ENCODE assay signal across 9 cellular contexts in the genomic region with DNA sequence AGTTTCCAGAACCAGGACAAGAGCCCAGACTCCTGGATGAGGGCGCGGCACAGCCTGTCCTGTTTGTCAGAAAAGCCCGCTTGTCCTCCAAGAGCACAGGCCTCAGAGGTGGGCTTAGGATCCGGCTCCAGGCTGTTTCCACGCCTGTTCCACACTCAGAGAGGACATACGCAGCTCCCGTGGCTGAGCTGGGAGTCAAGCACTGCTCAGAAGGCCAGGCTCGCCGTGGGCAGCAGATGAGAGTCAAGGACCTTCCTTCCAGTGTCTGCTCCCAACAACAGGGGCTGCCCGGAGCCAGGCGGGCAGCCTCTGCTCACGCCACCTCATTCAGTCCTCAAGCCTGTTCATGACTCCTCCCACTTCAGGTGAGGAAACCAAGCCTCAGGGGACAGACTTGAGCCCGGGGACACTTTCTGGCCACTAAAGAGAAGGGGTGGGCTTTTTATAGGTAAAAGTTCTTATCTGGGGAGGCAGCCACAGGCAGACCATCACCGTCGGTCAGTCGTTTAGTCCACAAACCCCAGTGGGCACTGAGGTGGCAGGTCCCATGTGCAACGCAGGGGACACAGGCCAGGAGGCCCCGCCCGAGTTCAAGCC. TPM values are rescaled to one million over a fixed set of nuclear protein-coding genes. Genes with fewer than 3 reads are reported as not detected.
A peak's percentile ranks its signal among the peaks of the same experiment; 100 is the strongest.
DNase-seq lines count a peak whose midpoint lies in the region; ATAC-seq, FAIRE-seq and TF ChIP-seq lines count a peak whose summit lies in the region.
"Had no signal": no experiment of that assay in that cellular context is flagged by ENCODE, and none has a peak within 500 bp of the region (broad histone marks: within the 10 kb centered on the region; RNA-seq: fewer than 3 reads in every experiment).

No MANE protein-coding gene starts in this region.

- H3K36me3 ChIP-seq in H7 (replicated peaks; ENCODE audit: control insufficient read depth, insufficient read depth, low read length) = no peaks in the 10 kb centered on the region
- no peaks in the 10 kb centered on the region for H3K36me3 ChIP-seq in mammary epithelial cell (ENCODE audit: insufficient read depth, low read length)
- H3K36me3 ChIP-seq in HepG2 (replicated peaks in 1 of 2; ENCODE audit: control insufficient read depth in 1 of 2, insufficient read depth in 2 of 2, low read length in 2 of 2) = no peaks in the 10 kb centered on the region; a peak in 2 of 5 replicates

- H3K27me3 Mint-ChIP-seq in stimulated activated memory B cell treated with anti-CD40 and anti-IgM and Interleukin-4, amounts not matched to agents 10 μg/mL and 1 μg/mL and 100 μg/mL, for 72 hours = no peaks in the 10 kb centered on the region

- no peak overlapping the region for H3K9ac ChIP-seq in mammary epithelial cell (ENCODE audit: insufficient read depth, low read length)
- peak overlapping the region; percentile 98 for H3K9ac ChIP-seq in HepG2 (ENCODE audit: insufficient read depth, low read depth, low read length)

- H3K4me1 ChIP-seq in mammary epithelial cell (ENCODE audit: insufficient read depth, low read length) (peaks cover 43% of the 10 kb centered on the region), HepG2 (ENCODE audit: insufficient read depth, low read length) (peaks cover 83% of the 10 kb centered on the region)

- H3K79me2 ChIP-seq in mammary epithelial cell (ENCODE audit: insufficient read depth, low read length) (peaks cover 82% of the 10 kb centered on the region), HepG2 (ENCODE audit: insufficient read depth, low read length) (peaks cover 74% of the 10 kb centered on the region)

- H3K27ac Mint-ChIP-seq in stimulated activated memory B cell treated with anti-CD40 and anti-IgM and Interleukin-4, amounts not matched to agents 10 μg/mL and 1 μg/mL and 100 μg/mL, for 72 hours = peak overlapping the region; percentile 85

- H3K4me3 Mint-ChIP-seq in stimulated activated memory B cell treated with anti-CD40 and anti-IgM and Interleukin-4, amounts not matched to agents 10 μg/mL and 1 μg/mL and 100 μg/mL, for 72 hours = peak overlapping the region; percentile 29

- no peak for TF ChIP-seq POLR2A in HepG2 (IDR thresholded peaks at IDR 0.05; ENCODE audit: insufficient read depth in 1 of 2, low read depth in 2 of 2, low read length in 2 of 2)
- no peak for TF ChIP-seq POLR2A in GM12892 (IDR thresholded peaks at IDR 0.05; ENCODE audit: low read depth, low read length)

- DNase-seq in H7 (peak; percentile 58), mammary epithelial cell (no peak), HepG2 (ENCODE audit: low spot score) (no peak), NCI-H2029 (lab: John Stamatoyannopoulos, UW) (no peak), DMS 273 treated with DMSO at 0.1 percent for 48 hours (lab: John Stamatoyannopoulos, UW) (no peak), GM12892 (ENCODE audit: insufficient read length) (no peak)

- H4K20me1 ChIP-seq in mammary epithelial cell (ENCODE audit: insufficient read depth, low read length) (no peaks in the 10 kb centered on the region), HepG2 (ENCODE audit: insufficient read depth, low read length) (peaks cover 10% of the 10 kb centered on the region; the same call in 1 of the 2 replicates)

- peaks cover 5% of the 10 kb centered on the region for H3K36me3 Mint-ChIP-seq in stimulated activated memory B cell treated with anti-CD40 and anti-IgM and Interleukin-4, amounts not matched to agents 10 μg/mL and 1 μg/mL and 100 μg/mL, for 72 hours

- no peak for ATAC-seq in HepG2
- ATAC-seq in stimulated activated memory B cell treated with anti-CD40 and anti-IgM and Interleukin-4, amounts not matched to agents 10 μg/mL and 1 μg/mL and 100 μg/mL, for 72 hours = no peak
- ATAC-seq in HG02938 (IDR thresholded peaks at IDR 0.05; ENCODE audit: unreplicated experiment) = no peak

- H3K27ac ChIP-seq in mammary epithelial cell (ENCODE audit: insufficient read depth, low read depth, low read length) (no peak overlapping the region), HepG2 (ENCODE audit: extremely low read length, insufficient read depth, low read length) (peak overlapping the region; percentile 88)

- dilution Hi-C loops in mammary epithelial cell (cut with HindIII; ENCODE audit: low sequenced_read_pairs) = no loop called here

- TF ChIP-seq EP300 in HepG2 (IDR thresholded peaks at IDR 0.05; ENCODE audit: low read depth in 2 of 2, low read length in 2 of 2) = no peak
- no peak for TF ChIP-seq EP300 in HepG2 (CRISPR knock-in tag; IDR thresholded peaks at IDR 0.05; ENCODE audit: borderline replicate concordance)

- FAIRE-seq in HepG2 (lab: Jason Lieb, UNC) = no peak
- FAIRE-seq in GM12892 (lab: Jason Lieb, UNC) = no peak

- H3K9me3 Mint-ChIP-seq in stimulated activated memory B cell treated with anti-CD40 and anti-IgM and Interleukin-4, amounts not matched to agents 10 μg/mL and 1 μg/mL and 100 μg/mL, for 72 hours = no peaks in the 10 kb centered on the region

- H3K4me2 ChIP-seq in mammary epithelial cell (ENCODE audit: insufficient read depth, low read depth, low read length) (peak overlapping the region; percentile 65), HepG2 (ENCODE audit: low read depth, low read length) (peak overlapping the region; percentile 96)

- no peaks in the 10 kb centered on the region for H3K9me3 ChIP-seq in mammary epithelial cell (replicated peaks; ENCODE audit: insufficient read depth, low read length)
- no peaks in the 10 kb centered on the region for H3K9me3 ChIP-seq in HepG2 (ENCODE audit: low read length)

- intact Hi-C loops in mammary epithelial cell (cut with micrococcal nuclease) = no loop called here
- intact Hi-C loops in HepG2 (cut with micrococcal nuclease; ENCODE audit: unreplicated experiment) = loop anchor here (10.0 kb wide), 2 partner anchors 159 to 209 kb away; a partner anchor contains a TSS

- H3K27me3 ChIP-seq in H7 (ENCODE audit: control insufficient read depth, insufficient read depth, low read length) (no peaks in the 10 kb centered on the region), mammary epithelial cell (ENCODE audit: insufficient read depth, low read length) (no peaks in the 10 kb centered on the region), HepG2 (ENCODE audit: control insufficient read depth in 1 of 2, insufficient read depth in 2 of 2, low read length in 2 of 2) (no peaks in the 10 kb centered on the region; a peak in 1 of 5 replicates)

- TF ChIP-seq CTCF in mammary epithelial cell (conservative IDR thresholded peaks at IDR 0.05 in 1 of 2, IDR thresholded peaks at IDR 0.05 in 1 of 2; ENCODE audit: extremely low read depth in 1 of 2, insufficient read depth in 1 of 2, low read depth in 1 of 2, low read length in 2 of 2) = no peak
- TF ChIP-seq CTCF in HepG2 (CRISPR knock-in tag; IDR thresholded peaks at IDR 0.05) = no peak

- BruUV-seq in mammary epithelial cell (replicated peaks; lab: Mats Ljungman, UMichigan) = no TSS peak
- no TSS peak for BruUV-seq in HepG2 (replicated peaks; lab: Mats Ljungman, UMichigan)

- POLR2A ChIA-PET in HepG2 (lab: Yijun Ruan, JAX) = interaction anchor here (1.6 to 4.9 kb wide), 3 partner anchors 10 to 31 kb away, joined by 3 to 54 read pairs (median 5); a partner anchor contains a TSS

- WGBS in mammary epithelial cell (ENCODE audit: low coverage, missing lambda C conversion rate) = 79% methylated on average over 18 of the region's 19 CpGs
- WGBS in HepG2 (ENCODE audit: low lambda C conversion rate) = 75% methylated on average over 12 of the region's 19 CpGs

- CTCF ChIA-PET in mammary epithelial cell (lab: Charles Lee; ENCODE audit: low non-redundant PET) (no interaction called here), HepG2 (lab: Yijun Ruan, JAX; ENCODE audit: low intra/inter-chr PET ratio, low total read pairs) (no interaction called here)

- H3K4me3 ChIP-seq in H7 (ENCODE audit: insufficient read depth, low read depth, low read length) (no peak overlapping the region), mammary epithelial cell (replicated peaks in 1 of 3; ENCODE audit: insufficient read depth in 1 of 3, low read depth in 2 of 3, low read length in 3 of 3) (no peak overlapping the region), HepG2 (replicated peaks in 1 of 3; ENCODE audit: insufficient read depth in 1 of 3, low read depth in 2 of 3, low read length in 3 of 3) (peak overlapping the region; percentile 11 to 100 (median 42); a peak in 5 of 6 replicates)

- in situ Hi-C loops in mammary epithelial cell (cut with MboI; ENCODE audit: low sequenced_read_pairs in 2 of 2) (no loop called here), HepG2 (cut with HindIII; ENCODE audit: extremely low pct_ligation_motif_present, low pct_unique_long_range_greater_than_20kb) (no loop called here)

- no peak for TF ChIP-seq RAD21 in HepG2 (CRISPR knock-in tag; IDR thresholded peaks at IDR 0.05)

- H2AFZ ChIP-seq in mammary epithelial cell (ENCODE audit: low read depth, low read length) = no peak overlapping the region
- no peak overlapping the region for H2AFZ ChIP-seq in HepG2 (ENCODE audit: low read length)

- peaks cover 63% of the 10 kb centered on the region for H3K4me1 Mint-ChIP-seq in stimulated activated memory B cell treated with anti-CD40 and anti-IgM and Interleukin-4, amounts not matched to agents 10 μg/mL and 1 μg/mL and 100 μg/mL, for 72 hours

RNA-seq across cellular contexts. Expression of a gene that starts 3.8 kb away (rescaled TPM):
- total RNA-seq in H7 (2014; rRNA removed; shearing (Covaris generic)) = 75.6 and 86.8 TPM in 2 replicates
- total RNA-seq in mammary epithelial cell (100 to 1,000 TPM in 1 of 2 donors, 10 to 100 TPM in 1; 80.4 to 181 TPM), HepG2 (2016; rRNA removed; fragmentation: Illumina TruSeq; extraction: Trizol) (31.5 and 32.4 TPM in 2 replicates)
- polyA plus RNA-seq in mammary epithelial cell (125 TPM), HepG2 (2011; rRNA removed) (305 and 347 TPM in 2 replicates)
- polyA minus RNA-seq in mammary epithelial cell = 196 TPM
- 9.5 and 9.9 TPM in 2 replicates for total RNA-seq in HepG2 (2016; cell fraction: cytosol; rRNA removed; fragmentation: Illumina TruSeq; extraction: Trizol; ENCODE audit: low read depth)
- total RNA-seq in HepG2 (2016; cell fraction: insoluble cytoplasmic fraction; rRNA removed; fragmentation: Illumina TruSeq; extraction: Trizol) = 27.7 and 33.5 TPM in 2 replicates
- total RNA-seq in HepG2 (2016; cell fraction: membrane; rRNA removed; fragmentation: Illumina TruSeq; extraction: Trizol) = 19.2 and 24.7 TPM in 2 replicates
- 26.9 and 30.5 TPM in 2 replicates for total RNA-seq in HepG2 (2016; cell fraction: nucleus; rRNA removed; fragmentation: Illumina TruSeq; extraction: Trizol)
- 171 and 227 TPM in 2 replicates for polyA plus RNA-seq in HepG2 (2011; cell fraction: cytosol; rRNA removed)
- polyA plus RNA-seq in HepG2 (2011; cell fraction: nucleus; rRNA removed) = 180 and 209 TPM in 2 replicates
- 258 and 265 TPM in 2 replicates for polyA plus RNA-seq in HepG2 (2012)
- 41.8 and 43.2 TPM in 2 replicates for polyA plus RNA-seq in HepG2 (2016; cell fraction: cytosol; fragmentation: Illumina TruSeq; extraction: Trizol; ENCODE audit: low read depth)
- polyA plus RNA-seq in HepG2 (2016; cell fraction: insoluble cytoplasmic fraction; fragmentation: Illumina TruSeq; extraction: Trizol; ENCODE audit: low read depth) = 103 and 141 TPM in 2 replicates
- 69.2 and 69.5 TPM in 2 replicates for polyA plus RNA-seq in HepG2 (2016; cell fraction: membrane; fragmentation: Illumina TruSeq; extraction: Trizol; ENCODE audit: low read depth)
- polyA plus RNA-seq in HepG2 (2016; cell fraction: nucleus; fragmentation: Illumina TruSeq; extraction: Trizol; ENCODE audit: insufficient read depth, low read depth) = 118 and 123 TPM in 2 replicates
- 63.4 and 306 TPM in 2 replicates for polyA minus RNA-seq in HepG2 (2011; rRNA and poly(A)+ RNA removed; ENCODE audit: low replicate concordance)
- 173 and 208 TPM in 2 replicates for polyA minus RNA-seq in HepG2 (2011; cell fraction: cytosol; rRNA and poly(A)+ RNA removed)
- 50.5 and 63.4 TPM in 2 replicates for polyA minus RNA-seq in HepG2 (2011; cell fraction: nucleus; rRNA and poly(A)+ RNA removed)
- 49.7 TPM for polyA plus RNA-seq in GM12892 (2012; ENCODE audit: missing spikeins)

RNA-seq across cellular contexts. Expression of a gene that starts 5.0 kb away (rescaled TPM):
- 0.42 TPM in 1 of 2 replicates, not detected in the other for total RNA-seq in H7 (2014; rRNA removed; shearing (Covaris generic))
- total RNA-seq in mammary epithelial cell = 1 to 10 TPM in 1 of 2 donors, not detected in 1; 1.2 TPM
- not detected for polyA plus RNA-seq in mammary epithelial cell
- not detected for polyA minus RNA-seq in mammary epithelial cell
- 0.97 TPM in 1 of 2 replicates, not detected in the other for total RNA-seq in HepG2 (2016; rRNA removed; fragmentation: Illumina TruSeq; extraction: Trizol)
- total RNA-seq in HepG2 (2016; cell fraction: cytosol; rRNA removed; fragmentation: Illumina TruSeq; extraction: Trizol; ENCODE audit: low read depth) = 0.35 TPM in 1 of 2 replicates, not detected in the other
- total RNA-seq in HepG2 (2016; cell fraction: insoluble cytoplasmic fraction; rRNA removed; fragmentation: Illumina TruSeq; extraction: Trizol) = 0.58 TPM in 1 of 2 replicates, not detected in the other
- total RNA-seq in HepG2 (2016; cell fraction: membrane; rRNA removed; fragmentation: Illumina TruSeq; extraction: Trizol) = not detected in 2 replicates
- 0.69 and 1.2 TPM in 2 replicates for total RNA-seq in HepG2 (2016; cell fraction: nucleus; rRNA removed; fragmentation: Illumina TruSeq; extraction: Trizol)
- 0.40 and 0.50 TPM in 2 replicates for polyA plus RNA-seq in HepG2 (2011; rRNA removed)
- polyA plus RNA-seq in HepG2 (2011; cell fraction: cytosol; rRNA removed) = not detected in 2 replicates
- polyA plus RNA-seq in HepG2 (2011; cell fraction: nucleus; rRNA removed) = 0.40 and 1.1 TPM in 2 replicates
- polyA plus RNA-seq in HepG2 (2012) = 0.21 TPM in 1 of 2 replicates, not detected in the other
- polyA plus RNA-seq in HepG2 (2016; cell fraction: cytosol; fragmentation: Illumina TruSeq; extraction: Trizol; ENCODE audit: low read depth) = not detected in 2 replicates
- polyA plus RNA-seq in HepG2 (2016; cell fraction: insoluble cytoplasmic fraction; fragmentation: Illumina TruSeq; extraction: Trizol; ENCODE audit: low read depth) = not detected in 2 replicates
- not detected in 2 replicates for polyA plus RNA-seq in HepG2 (2016; cell fraction: membrane; fragmentation: Illumina TruSeq; extraction: Trizol; ENCODE audit: low read depth)
- polyA plus RNA-seq in HepG2 (2016; cell fraction: nucleus; fragmentation: Illumina TruSeq; extraction: Trizol; ENCODE audit: insufficient read depth, low read depth) = not detected in 2 replicates
- 2.1 and 4.3 TPM in 2 replicates for polyA minus RNA-seq in HepG2 (2011; rRNA and poly(A)+ RNA removed; ENCODE audit: low replicate concordance)
- polyA minus RNA-seq in HepG2 (2011; cell fraction: cytosol; rRNA and poly(A)+ RNA removed) = not detected in 2 replicates
- polyA minus RNA-seq in HepG2 (2011; cell fraction: nucleus; rRNA and poly(A)+ RNA removed) = 3.9 and 6.5 TPM in 2 replicates
- polyA plus RNA-seq in GM12892 (2012; ENCODE audit: missing spikeins) = not detected
- total RNA-seq: HT1080 had no signal

RNA-seq across cellular contexts. Expression of a gene that starts 30.8 kb away (rescaled TPM):
- 43.2 and 47.9 TPM in 2 replicates for total RNA-seq in H7 (2014; rRNA removed; shearing (Covaris generic))
- total RNA-seq in mammary epithelial cell = 10 to 100 TPM; 21.5 to 53.6 TPM
- 33.1 TPM for polyA plus RNA-seq in mammary epithelial cell
- 50.5 TPM for polyA minus RNA-seq in mammary epithelial cell
- total RNA-seq in HepG2 (2016; rRNA removed; fragmentation: Illumina TruSeq; extraction: Trizol) = 47.4 and 64.1 TPM in 2 replicates
- total RNA-seq in HepG2 (2016; cell fraction: cytosol; rRNA removed; fragmentation: Illumina TruSeq; extraction: Trizol; ENCODE audit: low read depth) = 6.4 and 8.7 TPM in 2 replicates
- 45.0 and 57.8 TPM in 2 replicates for total RNA-seq in HepG2 (2016; cell fraction: insoluble cytoplasmic fraction; rRNA removed; fragmentation: Illumina TruSeq; extraction: Trizol)
- 23.2 TPM in 2 replicates for total RNA-seq in HepG2 (2016; cell fraction: membrane; rRNA removed; fragmentation: Illumina TruSeq; extraction: Trizol)
- total RNA-seq in HepG2 (2016; cell fraction: nucleus; rRNA removed; fragmentation: Illumina TruSeq; extraction: Trizol) = 32.4 and 36.4 TPM in 2 replicates
- 45.8 and 50.1 TPM in 2 replicates for polyA plus RNA-seq in HepG2 (2011; rRNA removed)
- polyA plus RNA-seq in HepG2 (2011; cell fraction: cytosol; rRNA removed) = 28.7 TPM in 2 replicates
- 70.7 and 76.7 TPM in 2 replicates for polyA plus RNA-seq in HepG2 (2011; cell fraction: nucleus; rRNA removed)
- polyA plus RNA-seq in HepG2 (2012) = 62.0 and 63.4 TPM in 2 replicates
- polyA plus RNA-seq in HepG2 (2016; cell fraction: cytosol; fragmentation: Illumina TruSeq; extraction: Trizol; ENCODE audit: low read depth) = 5.1 and 6.4 TPM in 2 replicates
- polyA plus RNA-seq in HepG2 (2016; cell fraction: insoluble cytoplasmic fraction; fragmentation: Illumina TruSeq; extraction: Trizol; ENCODE audit: low read depth) = 59.1 and 66.7 TPM in 2 replicates
- 14.0 and 14.8 TPM in 2 replicates for polyA plus RNA-seq in HepG2 (2016; cell fraction: membrane; fragmentation: Illumina TruSeq; extraction: Trizol; ENCODE audit: low read depth)
- polyA plus RNA-seq in HepG2 (2016; cell fraction: nucleus; fragmentation: Illumina TruSeq; extraction: Trizol; ENCODE audit: insufficient read depth, low read depth) = 53.9 and 54.2 TPM in 2 replicates
- 46.1 and 58.4 TPM in 2 replicates for polyA minus RNA-seq in HepG2 (2011; rRNA and poly(A)+ RNA removed; ENCODE audit: low replicate concordance)
- polyA minus RNA-seq in HepG2 (2011; cell fraction: cytosol; rRNA and poly(A)+ RNA removed) = 29.3 and 32.2 TPM in 2 replicates
- 33.0 and 36.7 TPM in 2 replicates for polyA minus RNA-seq in HepG2 (2011; cell fraction: nucleus; rRNA and poly(A)+ RNA removed)
- polyA plus RNA-seq in GM12892 (2012; ENCODE audit: missing spikeins) = 40.0 TPM

Comparison
In these comparisons a context has a peak if more than half of its experiments do, and no peak if none do; other contexts are left out.
1. H3K4me3 ChIP-seq: peak in HepG2 (3 of 3); none in H7 (single experiment) and mammary epithelial cell (0 of 3).